8 cellular contexts compared by ENCODE assay signal in genomic region chr16:73068546-73069401, GRCh38. TPM values are rescaled to one million over a fixed set of nuclear protein-coding genes. Genes with fewer than 3 reads are reported as not detected.
A peak's percentile ranks its signal among the peaks of the same experiment; 100 is the strongest.
DNase-seq lines count a peak whose midpoint lies in the region; ATAC-seq and TF ChIP-seq lines count a peak whose summit lies in the region.

No MANE protein-coding gene starts in this region.

- H3K9me3 ChIP-seq in thoracic aorta, result no peaks in the 10 kb centered on the region

- H3K36me3 ChIP-seq in thoracic aorta, result no peaks in the 10 kb centered on the region

- DNase-seq in Right ventricle myocardium inferior (ENCODE audit: missing footprints) (peak; percentile 87), cardiac septum (ENCODE audit: low spot score) (no peak), astrocyte of the hippocampus (ENCODE audit: low read depth, low spot score) (peak; percentile 81), kidney tubule cell (ENCODE audit: low spot score) (peak; percentile 97), thoracic aorta (ENCODE audit: low spot score) (peak; percentile 88), hippocampal formation (lab: John Stamatoyannopoulos, UW) (no peak), GM13977 (ENCODE audit: low spot score) (no peak)

- in situ Hi-C loops in GM13977 (cut with MboI; ENCODE audit: low pct_unique_long_range_greater_than_20kb, low sequenced_read_pairs, unreplicated experiment), result no loop called here

- peak; percentile 78 for ATAC-seq in Right ventricle myocardium inferior
- ATAC-seq in thoracic aorta (ENCODE audit: insufficient number of reproducible peaks, low FRiP score, low read depth), result peak; percentile 77
- ATAC-seq in activated T-helper 17 cell treated with anti-CD3 and anti-CD28 coated beads, Interleukin-2, amount 50 U/mL, for 72 hours (replicated peaks), result no peak

- H3K27ac ChIP-seq in thoracic aorta, result peak overlapping the region; percentile 99

- intact Hi-C loops in Right ventricle myocardium inferior (cut with DNase I), result loop anchor here (5.0 kb wide), 1 partner anchor 104 kb away; no protein-coding TSS in a partner anchor
- intact Hi-C loops in cardiac septum (cut with DNase I), result loop anchor here (5.0 kb wide), 1 partner anchor 104 kb away; no protein-coding TSS in a partner anchor

- H3K27ac Mint-ChIP-seq in activated T-helper 17 cell treated with anti-CD3 and anti-CD28 coated beads, Interleukin-2, amount 50 U/mL, for 72 hours, result no peak overlapping the region

- no peak overlapping the region for H3K4me3 Mint-ChIP-seq in activated T-helper 17 cell treated with anti-CD3 and anti-CD28 coated beads, Interleukin-2, amount 50 U/mL, for 72 hours

- H3K9me3 Mint-ChIP-seq in activated T-helper 17 cell treated with anti-CD3 and anti-CD28 coated beads, Interleukin-2, amount 50 U/mL, for 72 hours, result no peaks in the 10 kb centered on the region

- peak; percentile 30 for TF ChIP-seq CTCF in thoracic aorta (IDR thresholded peaks at IDR 0.05)
- no peak for TF ChIP-seq CTCF in GM13977 (IDR thresholded peaks at IDR 0.05; ENCODE audit: extremely low read depth, insufficient read depth, missing control alignments)

- peaks cover 33% of the 10 kb centered on the region for H3K27me3 Mint-ChIP-seq in activated T-helper 17 cell treated with anti-CD3 and anti-CD28 coated beads, Interleukin-2, amount 50 U/mL, for 72 hours

- peaks cover 6% of the 10 kb centered on the region for H3K4me1 Mint-ChIP-seq in activated T-helper 17 cell treated with anti-CD3 and anti-CD28 coated beads, Interleukin-2, amount 50 U/mL, for 72 hours

- no peaks in the 10 kb centered on the region for H3K36me3 Mint-ChIP-seq in activated T-helper 17 cell treated with anti-CD3 and anti-CD28 coated beads, Interleukin-2, amount 50 U/mL, for 72 hours (ENCODE audit: low read depth)

- H3K4me1 ChIP-seq in thoracic aorta (ENCODE audit: control insufficient read depth in 1 of 2, low read depth in 2 of 2), result peaks cover 29 to 91% of the 10 kb centered on the region in 2 donors

- no peaks in the 10 kb centered on the region for H3K27me3 ChIP-seq in thoracic aorta (replicated peaks; ENCODE audit: insufficient read depth)

- H3K4me3 ChIP-seq in thoracic aorta, result peak overlapping the region; percentile 59

RNA-seq across cellular contexts. Expression of gene ZFHX3, which starts 20.8 kb away (rescaled TPM):
- total RNA-seq in Right ventricle myocardium inferior, result 8.4 TPM
- 15.7 TPM for total RNA-seq in cardiac septum
- total RNA-seq in thoracic aorta, result 10 to 100 TPM; 57.7 to 70.1 TPM
- under 1 TPM; 0.21 to 0.22 TPM for total RNA-seq in activated T-helper 17 cell treated with anti-CD3 and anti-CD28 coated beads, Interleukin-2, amount 50 U/mL, for 72 hours

Comparison
In these comparisons a context has a peak if more than half of its experiments do, and no peak if none do; other contexts are left out.
1. DNase-seq: peak in Right ventricle myocardium inferior (single experiment), astrocyte of the hippocampus (single experiment), kidney tubule cell (single experiment) and thoracic aorta (single experiment); none in cardiac septum (single experiment), hippocampal formation (0 of 2) and GM13977 (single experiment).